30 cellular contexts compared by ENCODE assay signal in the genomic region with DNA sequence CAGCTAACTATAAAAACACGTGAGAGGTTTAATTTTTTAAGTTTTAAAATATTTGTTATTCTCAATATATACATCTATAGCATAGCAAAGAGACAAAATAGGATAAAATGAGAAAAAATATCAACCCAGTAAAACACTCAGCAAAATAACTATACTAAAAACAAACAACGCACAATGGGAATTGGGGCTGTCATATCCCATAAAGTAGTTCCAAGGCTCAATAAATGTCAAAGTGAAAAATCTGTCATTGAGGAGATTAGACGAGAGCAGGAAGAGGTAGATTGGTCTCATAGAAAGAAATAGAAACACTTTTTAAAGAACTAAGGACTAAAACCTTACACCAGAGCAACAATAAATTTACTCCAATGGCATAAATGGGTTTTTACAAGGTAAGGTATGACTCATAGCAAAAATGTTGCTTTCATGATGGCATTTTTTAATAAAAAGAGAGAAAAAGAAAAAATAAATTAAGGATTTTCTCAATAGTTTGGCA.
"Had no signal": no experiment of that assay in that cellular context is flagged by ENCODE, and none has a peak within 500 bp of the region (broad histone marks: within the 10 kb centered on the region; RNA-seq: fewer than 3 reads in every experiment).

No MANE protein-coding gene starts in this region.

- H3K4me3 ChIP-seq: left ventricle myocardium inferior, lung, mucosa of descending colon, pancreas, prostate gland, skin epidermis, testis, thyroid gland, transverse colon, upper lobe of left lung, vagina had no signal

- H3K4me3 Mint-ChIP-seq: immature natural killer cell; naive thymus-derived CD4-positive, alpha-beta T cell; natural killer cell treated with Interleukin-12 subunit alpha and Interleukin-12 subunit beta and Interleukin-15 and Interleukin-18, amount 100 ng/mL, for 72 hours; neural crest cell; stimulated activated naive B cell treated with anti-CD40 and anti-IgM and Interleukin-4, amounts not matched to agents 10 μg/mL and 1 μg/mL and 100 μg/mL, for 72 hours; stimulated activated naive CD8-positive, alpha-beta T cell treated with anti-CD3 and anti-CD28 coated beads, Interleukin-15, amount 100 ng/mL, for 72 hours had no signal

- DNase-seq: hypothalamus; immature natural killer cell; kidney; left ventricle myocardium inferior; midbrain; mucosa of descending colon; naive thymus-derived CD4-positive, alpha-beta T cell; nucleus accumbens; pancreas; posterior cingulate gyrus; retina; right cardiac atrium; stimulated activated CD4-positive, alpha-beta T cell treated with anti-CD3 and anti-CD28 coated beads, Interleukin-12 subunit alpha, Interleukin-12 subunit beta, amount 100 ng/mL, for 4 hours; stimulated activated CD4-positive, alpha-beta T cell treated with anti-CD3 and anti-CD28 coated beads, Interleukin-15, amount 100 ng/mL, for 24 hours; stimulated activated CD4-positive, alpha-beta T cell treated with anti-CD3 and anti-CD28 coated beads, Interleukin-2, amount 100 ng/mL, for 24 hours; stimulated activated CD4-positive, alpha-beta T cell treated with anti-CD3 and anti-CD28 coated beads, Interleukin-4, amount 100 ng/mL, for 1 hour; stimulated activated naive B cell treated with anti-CD40 and anti-IgM and Interleukin-4, amounts not matched to agents 10 μg/mL and 1 μg/mL and 100 μg/mL, for 72 hours; stimulated activated naive CD8-positive, alpha-beta T cell treated with anti-CD3 and anti-CD28 coated beads, Interleukin-15, amount 100 ng/mL, for 72 hours; testis; thyroid gland; transverse colon; upper lobe of left lung had no signal

- H3K9me3 ChIP-seq: pancreas, prostate gland, testis, thyroid gland, transverse colon, upper lobe of left lung, vagina had no signal

- H3K4me1 Mint-ChIP-seq: immature natural killer cell had no signal

- H3K27me3 ChIP-seq: testis, thyroid gland, upper lobe of left lung, vagina had no signal

- H3K4me1 ChIP-seq: left ventricle myocardium inferior, pancreas, prostate gland, testis, thyroid gland, transverse colon, upper lobe of left lung, vagina had no signal

- H3K36me3 Mint-ChIP-seq: immature natural killer cell had no signal

- H3K27ac Mint-ChIP-seq: immature natural killer cell; natural killer cell treated with Interleukin-12 subunit alpha and Interleukin-12 subunit beta and Interleukin-15 and Interleukin-18, amount 100 ng/mL, for 72 hours; stimulated activated naive B cell treated with anti-CD40 and anti-IgM and Interleukin-4, amounts not matched to agents 10 μg/mL and 1 μg/mL and 100 μg/mL, for 72 hours had no signal

- H3K27ac ChIP-seq: left ventricle myocardium inferior, pancreas, prostate gland, skin epidermis, testis, thyroid gland, transverse colon, upper lobe of left lung, vagina had no signal

- ATAC-seq: mucosa of descending colon; naive thymus-derived CD4-positive, alpha-beta T cell; natural killer cell treated with Interleukin-12 subunit alpha and Interleukin-12 subunit beta and Interleukin-15 and Interleukin-18, amount 100 ng/mL, for 72 hours; pancreas; right cardiac atrium; sciatic nerve; stimulated activated naive B cell treated with anti-CD40 and anti-IgM and Interleukin-4, amounts not matched to agents 10 μg/mL and 1 μg/mL and 100 μg/mL, for 72 hours; stimulated activated naive CD8-positive, alpha-beta T cell treated with anti-CD3 and anti-CD28 coated beads, Interleukin-15, amount 100 ng/mL, for 72 hours had no signal

- H3K27me3 Mint-ChIP-seq: stimulated activated naive CD8-positive, alpha-beta T cell treated with anti-CD3 and anti-CD28 coated beads, Interleukin-15, amount 100 ng/mL, for 72 hours had no signal

- H3K36me3 ChIP-seq: left ventricle myocardium inferior, pancreas, prostate gland, thyroid gland, transverse colon, upper lobe of left lung, vagina had no signal

- FAIRE-seq: islet of Langerhans, kidney, pancreas had no signal
